Comparison of ENCODE assay signal across 8 cellular contexts in the genomic region with DNA sequence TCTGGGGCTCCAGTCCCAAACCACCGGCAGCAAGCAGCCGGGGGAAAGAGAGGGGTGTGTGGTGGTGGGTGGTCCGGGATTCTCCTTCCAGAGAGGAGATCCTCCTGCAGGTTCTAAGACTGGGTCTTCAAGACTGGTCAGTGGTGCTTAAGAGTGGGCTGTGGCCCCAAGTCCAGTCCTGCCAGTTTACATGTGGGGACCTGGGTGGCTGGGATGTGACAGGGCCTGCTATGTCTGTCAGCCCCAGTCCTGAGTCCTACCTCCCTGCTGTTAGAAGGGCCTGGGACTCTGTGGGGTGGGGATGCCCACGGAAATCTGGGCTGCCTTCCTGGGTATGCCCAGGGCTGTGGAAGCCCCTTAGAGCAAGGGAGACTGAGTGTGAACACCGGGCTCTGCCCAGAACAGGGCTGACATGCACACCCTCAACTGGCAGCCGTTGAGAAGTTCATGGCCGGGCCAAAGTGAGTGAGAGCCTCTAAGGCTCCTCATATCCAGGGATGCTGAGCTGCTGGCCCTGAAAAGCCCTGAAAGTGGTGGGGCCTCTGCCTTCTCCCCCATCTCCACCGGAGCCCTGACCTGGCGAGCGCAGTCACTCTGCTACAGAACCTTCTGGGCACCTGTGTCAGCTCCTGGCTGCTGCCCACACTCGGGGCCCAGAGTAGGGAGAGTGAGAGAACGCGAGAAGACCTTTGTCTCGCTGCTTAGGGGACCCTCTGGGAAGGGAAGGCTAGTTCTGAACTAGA. TPM values are rescaled to one million over a fixed set of nuclear protein-coding genes. Genes with fewer than 3 reads are reported as not detected.
A peak's percentile ranks its signal among the peaks of the same experiment; 100 is the strongest.
DNase-seq lines count a peak whose midpoint lies in the region; ATAC-seq and TF ChIP-seq lines count a peak whose summit lies in the region.

No MANE protein-coding gene starts in this region.

- H3K36me3 ChIP-seq in HUES48 (ENCODE audit: control insufficient read depth, insufficient read depth, low read length) (no peaks in the 10 kb centered on the region), right atrium auricular region (no peaks in the 10 kb centered on the region), spleen (no peaks in the 10 kb centered on the region)

- DNase-seq in activated T-helper 1 cell treated with anti-CD3 and anti-CD28 coated beads, Interleukin-12 subunit alpha, Interleukin-12 subunit beta, Interleukin-2, Interleukin-4 antibody, amounts not matched to agents 30 ng/mL and 10 ng/mL and 1 ng/mL, durations not matched to agents 14 hours and 24 hours and 36 hours (ENCODE audit: low spot score): no peak
- peak; percentile 62 for DNase-seq in right atrium auricular region (ENCODE audit: low spot score)
- DNase-seq in spleen: no peak
- no peak for DNase-seq in dedifferentiated amniotic fluid mesenchymal stem cell (ENCODE audit: extremely low spot score)
- DNase-seq in SW480 (ENCODE audit: low spot score): no peak
- DNase-seq in middle frontal gyrus (ENCODE audit: extremely low spot score, low spot score): no peak

- peak overlapping the region; percentile 92 for H3K27ac Mint-ChIP-seq in activated T-helper 1 cell treated with anti-CD3 and anti-CD28 coated beads, Interleukin-12 subunit alpha, Interleukin-12 subunit beta, Interleukin-2, Interleukin-4 antibody, amounts not matched to agents 30 ng/mL and 10 ng/mL and 1 ng/mL, durations not matched to agents 14 hours and 24 hours and 36 hours

- peak overlapping the region; percentile 53 for H3K4me3 ChIP-seq in HUES48 (ENCODE audit: low read depth, low read length)
- peak overlapping the region; percentile 79 to 84 for H3K4me3 ChIP-seq in right atrium auricular region
- H3K4me3 ChIP-seq in spleen: peak overlapping the region; percentile 56 to 93 (median 70)

- H3K4me1 ChIP-seq in HUES48 (ENCODE audit: control insufficient read depth, insufficient read depth, low read length) (peaks cover 19% of the 10 kb centered on the region), right atrium auricular region (peaks cover 0 to 67% of the 10 kb centered on the region in 2 donors), spleen (peaks cover 17 to 81% (median 67%) of the 10 kb centered on the region in 6 donors)

- WGBS in spleen, 5 donors: 69 to 85% (median 76%) methylated on average over 11 to 14 of the region's 14 CpGs

- H3K36me3 Mint-ChIP-seq in activated T-helper 1 cell treated with anti-CD3 and anti-CD28 coated beads, Interleukin-12 subunit alpha, Interleukin-12 subunit beta, Interleukin-2, Interleukin-4 antibody, amounts not matched to agents 30 ng/mL and 10 ng/mL and 1 ng/mL, durations not matched to agents 14 hours and 24 hours and 36 hours (ENCODE audit: low read depth): peaks cover 12% of the 10 kb centered on the region

- no peak overlapping the region for H3K9ac ChIP-seq in HUES48 (ENCODE audit: low read depth, low read length)

- no peaks in the 10 kb centered on the region for H3K9me3 ChIP-seq in HUES48 (ENCODE audit: control insufficient read depth, insufficient read depth, low read length)
- H3K9me3 ChIP-seq in right atrium auricular region: no peaks in the 10 kb centered on the region
- no peaks in the 10 kb centered on the region for H3K9me3 ChIP-seq in spleen

- no peaks in the 10 kb centered on the region for H3K27me3 Mint-ChIP-seq in activated T-helper 1 cell treated with anti-CD3 and anti-CD28 coated beads, Interleukin-12 subunit alpha, Interleukin-12 subunit beta, Interleukin-2, Interleukin-4 antibody, amounts not matched to agents 30 ng/mL and 10 ng/mL and 1 ng/mL, durations not matched to agents 14 hours and 24 hours and 36 hours (ENCODE audit: insufficient read depth)

- H3K27me3 ChIP-seq in HUES48 (ENCODE audit: control insufficient read depth, insufficient read depth, low read length) (peaks cover 4% of the 10 kb centered on the region), right atrium auricular region (no peaks in the 10 kb centered on the region), spleen (replicated peaks in 1 of 7) (no peaks in the 10 kb centered on the region)

- H3K9me3 Mint-ChIP-seq in activated T-helper 1 cell treated with anti-CD3 and anti-CD28 coated beads, Interleukin-12 subunit alpha, Interleukin-12 subunit beta, Interleukin-2, Interleukin-4 antibody, amounts not matched to agents 30 ng/mL and 10 ng/mL and 1 ng/mL, durations not matched to agents 14 hours and 24 hours and 36 hours: peaks cover 4% of the 10 kb centered on the region

- no peak overlapping the region for H3K27ac ChIP-seq in HUES48 (ENCODE audit: low read depth, low read length)
- H3K27ac ChIP-seq in right atrium auricular region: peak overlapping the region; percentile 89
- H3K27ac ChIP-seq in spleen: peak overlapping the region; percentile 66 to 97 (median 92)

- TF ChIP-seq POLR2A in spleen (IDR thresholded peaks at IDR 0.05): no peak

- no peak for TF ChIP-seq CTCF in right atrium auricular region (IDR thresholded peaks at IDR 0.05)
- TF ChIP-seq CTCF in spleen (IDR thresholded peaks at IDR 0.05 in 8 of 11, conservative IDR thresholded peaks at IDR 0.05 in 3 of 11): no peak

- ATAC-seq in HG03139 (IDR thresholded peaks at IDR 0.05; ENCODE audit: unreplicated experiment): no peak

- H3K4me1 Mint-ChIP-seq in activated T-helper 1 cell treated with anti-CD3 and anti-CD28 coated beads, Interleukin-12 subunit alpha, Interleukin-12 subunit beta, Interleukin-2, Interleukin-4 antibody, amounts not matched to agents 30 ng/mL and 10 ng/mL and 1 ng/mL, durations not matched to agents 14 hours and 24 hours and 36 hours (ENCODE audit: low read depth): peaks cover 28% of the 10 kb centered on the region

- intact Hi-C loops in activated T-helper 1 cell treated with anti-CD3 and anti-CD28 coated beads, Interleukin-12 subunit alpha, Interleukin-12 subunit beta, Interleukin-2, Interleukin-4 antibody, amounts not matched to agents 30 ng/mL and 10 ng/mL and 1 ng/mL, durations not matched to agents 14 hours and 24 hours and 36 hours (cut with micrococcal nuclease): loop anchor here (5.0 kb wide), 1 partner anchor 701 kb away; the partner anchor contains the start of gene ZNF484
- intact Hi-C loops in spleen (cut with DNase I; ENCODE audit: low total_unique reads): no loop called here

- H3K4me3 Mint-ChIP-seq in activated T-helper 1 cell treated with anti-CD3 and anti-CD28 coated beads, Interleukin-12 subunit alpha, Interleukin-12 subunit beta, Interleukin-2, Interleukin-4 antibody, amounts not matched to agents 30 ng/mL and 10 ng/mL and 1 ng/mL, durations not matched to agents 14 hours and 24 hours and 36 hours: peak overlapping the region; percentile 91

RNA-seq across cellular contexts. Expression of gene PHF2, which starts 1.7 kb away (rescaled TPM):
- total RNA-seq in activated T-helper 1 cell treated with anti-CD3 and anti-CD28 coated beads, Interleukin-12 subunit alpha, Interleukin-12 subunit beta, Interleukin-2, Interleukin-4 antibody, amounts not matched to agents 30 ng/mL and 10 ng/mL and 1 ng/mL, durations not matched to agents 14 hours and 24 hours and 36 hours: 24.5 and 26.5 TPM in 2 replicates
- total RNA-seq in right atrium auricular region (10 to 100 TPM; 24.7 to 29.3 TPM), spleen (10 to 100 TPM; 27.6 to 46.2 (median 32.6) TPM)
- polyA plus RNA-seq in spleen: 10 to 100 TPM; 11.2 to 23.1 (median 13.7) TPM
